ENCODE assay signal across 30 cellular contexts in the genomic region with DNA sequence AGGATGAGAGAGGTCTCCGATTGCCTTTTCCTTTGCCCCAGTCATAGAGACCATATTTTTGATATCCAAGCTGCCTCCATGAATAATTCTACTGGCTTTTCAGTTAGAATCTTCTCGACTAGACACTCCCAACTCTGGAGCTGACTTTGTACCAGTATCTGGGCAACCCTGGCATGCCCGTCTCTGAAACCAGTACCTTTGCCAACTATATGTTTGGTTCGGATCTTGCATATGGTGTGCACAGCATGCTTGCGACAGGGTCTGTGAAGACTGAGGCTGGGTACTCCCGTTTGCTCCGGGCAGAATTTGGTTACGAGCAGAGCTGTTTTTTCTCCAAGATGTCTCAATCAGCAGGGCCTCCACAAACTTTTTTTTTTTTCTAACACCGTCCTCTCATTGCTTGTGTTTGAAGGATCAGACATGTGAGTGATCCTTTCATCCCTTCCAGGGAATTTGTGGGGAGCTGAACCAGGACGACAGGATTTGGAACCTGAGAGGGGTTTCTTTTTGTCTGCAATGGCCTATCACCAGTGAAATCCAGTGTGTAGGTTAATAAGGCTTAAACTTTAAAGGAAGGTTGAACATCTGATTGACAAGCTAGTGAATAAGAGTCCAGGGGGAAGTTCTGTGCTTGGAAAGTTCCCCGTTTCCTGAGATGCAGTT.
"Had no signal": no experiment of that assay in that cellular context is flagged by ENCODE, and none has a peak within 500 bp of the region (broad histone marks: within the 10 kb centered on the region; RNA-seq: fewer than 3 reads in every experiment).

No MANE protein-coding gene starts in this region.

- FAIRE-seq: colon, frontal cortex had no signal

- H3K36me3 ChIP-seq: adrenal gland, heart left ventricle had no signal

- H3K27ac Mint-ChIP-seq: activated CD4-positive, alpha-beta memory T cell treated with anti-CD3 and anti-CD28 coated beads, Interleukin-2, amount 10 ng/mL, durations not matched to agents 7 days and 5 days; activated CD4-positive, alpha-beta T cell treated with anti-CD3 and anti-CD28 coated beads, Interleukin-2, amount 10 ng/mL, durations not matched to agents 7 days and 5 days; activated naive CD4-positive, alpha-beta T cell treated with anti-CD3 and anti-CD28 coated beads for 36 hours; activated naive CD4-positive, alpha-beta T cell treated with anti-CD3 and anti-CD28 coated beads, Interleukin-2, amount 50 U/mL, for 24 hours; activated naive CD8-positive, alpha-beta T cell treated with anti-CD3 and anti-CD28 coated beads for 36 hours; activated naive CD8-positive, alpha-beta T cell treated with anti-CD3 and anti-CD28 coated beads, Interleukin-2, amount 50 U/mL, for 24 hours; activated T-helper 1 cell treated with anti-CD3 and anti-CD28 coated beads, Interleukin-12 subunit alpha, Interleukin-12 subunit beta, Interleukin-2, Interleukin-4 antibody, amounts not matched to agents 30 ng/mL and 10 ng/mL and 1 ng/mL, durations not matched to agents 14 hours and 24 hours and 36 hours; activated T-helper 2 cell treated with anti-CD3 and anti-CD28 coated beads, Interferon-gamma antibody, Interleukin-2, Interleukin-4, amounts not matched to agents 10 μg/mL and 5 μg/mL and 100 μg/mL, durations not matched to agents 14 hours and 24 hours and 36 hours; WTC11 had no signal

- H3K27me3 Mint-ChIP-seq: activated CD4-positive, alpha-beta memory T cell treated with anti-CD3 and anti-CD28 coated beads, Interleukin-2, amount 10 ng/mL, durations not matched to agents 7 days and 5 days; activated naive CD4-positive, alpha-beta T cell treated with anti-CD3 and anti-CD28 coated beads, Interleukin-2, amount 50 U/mL, for 24 hours; activated naive CD8-positive, alpha-beta T cell treated with anti-CD3 and anti-CD28 coated beads, Interleukin-2, amount 50 U/mL, for 24 hours had no signal

- H3K4me3 ChIP-seq: adrenal gland, body of pancreas, heart left ventricle had no signal

- H3K36me3 Mint-ChIP-seq: activated naive CD4-positive, alpha-beta T cell treated with anti-CD3 and anti-CD28 coated beads, Interleukin-2, amount 50 U/mL, for 24 hours; activated naive CD8-positive, alpha-beta T cell treated with anti-CD3 and anti-CD28 coated beads for 36 hours; WTC11 had no signal

- ATAC-seq: activated naive CD8-positive, alpha-beta T cell treated with anti-CD3 and anti-CD28 coated beads, Interleukin-2, amount 50 U/mL, for 24 hours; body of pancreas; esophagus mucosa; heart left ventricle; WTC11 had no signal

- H3K4me1 Mint-ChIP-seq: activated CD4-positive, alpha-beta memory T cell treated with anti-CD3 and anti-CD28 coated beads, Interleukin-2, amount 10 ng/mL, durations not matched to agents 7 days and 5 days; activated naive CD4-positive, alpha-beta T cell treated with anti-CD3 and anti-CD28 coated beads, Interleukin-2, amount 50 U/mL, for 24 hours; activated naive CD8-positive, alpha-beta T cell treated with anti-CD3 and anti-CD28 coated beads, Interleukin-2, amount 50 U/mL, for 24 hours had no signal

- H3K4me3 Mint-ChIP-seq: activated CD4-positive, alpha-beta memory T cell treated with anti-CD3 and anti-CD28 coated beads, Interleukin-2, amount 10 ng/mL, durations not matched to agents 7 days and 5 days; activated CD4-positive, alpha-beta T cell treated with anti-CD3 and anti-CD28 coated beads, Interleukin-2, amount 10 ng/mL, durations not matched to agents 7 days and 5 days; activated naive CD4-positive, alpha-beta T cell treated with anti-CD3 and anti-CD28 coated beads for 36 hours; activated naive CD4-positive, alpha-beta T cell treated with anti-CD3 and anti-CD28 coated beads, Interleukin-2, amount 50 U/mL, for 24 hours; activated naive CD8-positive, alpha-beta T cell treated with anti-CD3 and anti-CD28 coated beads for 36 hours; activated naive CD8-positive, alpha-beta T cell treated with anti-CD3 and anti-CD28 coated beads, Interleukin-2, amount 50 U/mL, for 24 hours; activated T-helper 1 cell treated with anti-CD3 and anti-CD28 coated beads, Interleukin-12 subunit alpha, Interleukin-12 subunit beta, Interleukin-2, Interleukin-4 antibody, amounts not matched to agents 30 ng/mL and 10 ng/mL and 1 ng/mL, durations not matched to agents 14 hours and 24 hours and 36 hours; WTC11 had no signal

- H3K27ac ChIP-seq: adrenal gland, body of pancreas, heart left ventricle had no signal

- H3K27me3 ChIP-seq: adrenal gland, body of pancreas had no signal

- H3K9me3 Mint-ChIP-seq: activated CD4-positive, alpha-beta T cell treated with anti-CD3 and anti-CD28 coated beads, Interleukin-2, amount 10 ng/mL, durations not matched to agents 7 days and 5 days; activated naive CD4-positive, alpha-beta T cell treated with anti-CD3 and anti-CD28 coated beads for 36 hours; activated naive CD4-positive, alpha-beta T cell treated with anti-CD3 and anti-CD28 coated beads, Interleukin-2, amount 50 U/mL, for 24 hours; activated naive CD8-positive, alpha-beta T cell treated with anti-CD3 and anti-CD28 coated beads, Interleukin-2, amount 50 U/mL, for 24 hours; activated T-helper 1 cell treated with anti-CD3 and anti-CD28 coated beads, Interleukin-12 subunit alpha, Interleukin-12 subunit beta, Interleukin-2, Interleukin-4 antibody, amounts not matched to agents 30 ng/mL and 10 ng/mL and 1 ng/mL, durations not matched to agents 14 hours and 24 hours and 36 hours; activated T-helper 2 cell treated with anti-CD3 and anti-CD28 coated beads, Interferon-gamma antibody, Interleukin-2, Interleukin-4, amounts not matched to agents 10 μg/mL and 5 μg/mL and 100 μg/mL, durations not matched to agents 14 hours and 24 hours and 36 hours had no signal

- DNase-seq: activated CD4-positive, alpha-beta memory T cell treated with anti-CD3 and anti-CD28 coated beads, Interleukin-2, amount 10 ng/mL, durations not matched to agents 7 days and 5 days; activated CD4-positive, alpha-beta T cell treated with anti-CD3 and anti-CD28 coated beads for 1 hour; activated CD4-positive, alpha-beta T cell treated with anti-CD3 and anti-CD28 coated beads for 4 hours; activated CD4-positive, alpha-beta T cell treated with anti-CD3 and anti-CD28 coated beads, Interleukin-2, amount 10 ng/mL, durations not matched to agents 7 days and 5 days; activated CD4-positive, alpha-beta T cell treated with anti-CD3 and anti-CD28 coated beads, Interleukin-2, amount 50 U/mL, for 4 hours; activated effector memory CD4-positive, alpha-beta T cell treated with anti-CD3 and anti-CD28 coated beads, Interleukin-2, amount 50 U/mL, for 16 hours; activated naive CD4-positive, alpha-beta T cell treated with anti-CD3 and anti-CD28 coated beads for 36 hours; activated naive CD8-positive, alpha-beta T cell treated with anti-CD3 and anti-CD28 coated beads for 36 hours; activated naive CD8-positive, alpha-beta T cell treated with anti-CD3 and anti-CD28 coated beads, Interleukin-2, amount 50 U/mL, for 24 hours; activated T-cell treated with anti-CD3 and anti-CD28 coated beads, Interleukin-2, amount 50 U/mL, for 1 hour; activated T-cell treated with anti-CD3 and anti-CD28 coated beads, Interleukin-2, amount 50 U/mL, for 48 hours; adrenal gland; amygdala; aorta; body of pancreas; caudate nucleus; cortex of kidney; dermis blood vessel endothelial cell; effector CD8-positive, alpha-beta T cell; foreskin fibroblast; glutamatergic neuron; heart left ventricle; T-helper 2 cell had no signal

- H3K4me1 ChIP-seq: adrenal gland, heart left ventricle had no signal

- H3K9me3 ChIP-seq: adrenal gland, body of pancreas, heart left ventricle had no signal
